8 cellular contexts compared by ENCODE assay signal in the genomic region with DNA sequence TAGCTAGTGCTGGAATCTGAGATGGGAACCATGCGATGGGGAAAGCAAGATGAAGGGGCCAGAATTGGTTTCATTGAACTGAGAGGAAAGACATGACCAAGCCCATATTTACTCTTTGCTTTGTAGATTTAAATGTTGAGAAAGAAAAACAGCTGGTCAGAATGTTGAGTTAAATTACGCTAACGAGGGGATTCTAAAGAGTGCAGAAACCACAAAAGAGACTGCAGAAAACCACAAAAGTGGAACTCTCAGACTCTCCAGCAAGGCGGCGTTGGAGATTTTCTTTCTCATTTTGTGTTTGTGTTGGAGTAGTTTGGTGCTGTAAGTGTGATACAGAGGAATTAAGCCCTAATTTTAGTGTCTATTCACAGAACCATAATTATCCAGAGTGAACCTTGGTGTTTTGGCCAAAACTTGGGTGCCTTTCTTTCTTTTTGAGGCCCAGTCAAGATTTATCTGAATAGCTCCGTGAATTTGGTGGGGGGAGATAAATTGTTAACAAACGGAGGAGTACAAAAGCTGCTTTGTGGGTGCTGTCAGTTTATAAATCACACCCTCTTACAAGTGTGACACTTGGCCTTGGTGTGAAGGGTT. TPM values are rescaled to one million over a fixed set of nuclear protein-coding genes. Genes with fewer than 3 reads are reported as not detected.
DNase-seq lines count a peak whose midpoint lies in the region; ATAC-seq and TF ChIP-seq lines count a peak whose summit lies in the region.

No MANE protein-coding gene starts in this region.

- TF ChIP-seq CTCF in left ventricle myocardium inferior (IDR thresholded peaks at IDR 0.05; ENCODE audit: borderline replicate concordance) = no peak
- no peak for TF ChIP-seq CTCF in lung (IDR thresholded peaks at IDR 0.05; ENCODE audit: control extremely low read depth, extremely low read depth)

- ATAC-seq in Right ventricle myocardium inferior (no peak), lung (ENCODE audit: insufficient read depth, low FRiP score) (no peak), HG02763 (IDR thresholded peaks at IDR 0.05; ENCODE audit: unreplicated experiment) (no peak), GM18868 (IDR thresholded peaks at IDR 0.05; ENCODE audit: unreplicated experiment) (no peak)
- ATAC-seq in activated naive CD4-positive, alpha-beta T cell treated with anti-CD3 and anti-CD28 coated beads, Interleukin-2, amount 50 U/mL, for 72 hours = peak; percentile 43 to 47

- H3K36me3 Mint-ChIP-seq in activated naive CD4-positive, alpha-beta T cell treated with anti-CD3 and anti-CD28 coated beads, Interleukin-2, amount 50 U/mL, for 72 hours = peaks cover 33 to 48% of the 10 kb centered on the region in 2 donors

- H3K27me3 ChIP-seq in left ventricle myocardium inferior (ENCODE audit: low read depth) (no peaks in the 10 kb centered on the region), lung (ENCODE audit: control insufficient read depth, insufficient read depth) (no peaks in the 10 kb centered on the region)

- DNase-seq in left ventricle myocardium inferior (no peak), Right ventricle myocardium inferior (ENCODE audit: missing footprints) (no peak), lung (ENCODE audit: low spot score) (no peak), NCI-H82 (lab: John Stamatoyannopoulos, UW) (no peak), SHP77 (lab: John Stamatoyannopoulos, UW) (no peak)
- peak in 1 of 2 donors; percentile 32 for DNase-seq in activated naive CD4-positive, alpha-beta T cell treated with anti-CD3 and anti-CD28 coated beads, Interleukin-2, amount 50 U/mL, for 72 hours (ENCODE audit: low spot score in 2 of 2)

- no peaks in the 10 kb centered on the region for H3K9me3 ChIP-seq in left ventricle myocardium inferior (replicated peaks)
- no peaks in the 10 kb centered on the region for H3K9me3 ChIP-seq in lung (ENCODE audit: control insufficient read depth in 2 of 2, insufficient read depth in 1 of 2, low read length in 1 of 2)

- 24 to 35% methylated on average over 7 of the region's 7 CpGs for WGBS in lung, 2 donors

- intact Hi-C loops in left ventricle myocardium inferior (cut with micrococcal nuclease) = loop anchor here (10.0 kb wide), 1 partner anchor 58 kb away; no protein-coding TSS in a partner anchor
- intact Hi-C loops in Right ventricle myocardium inferior (cut with DNase I) = loop anchor here (5.0 kb wide), 1 partner anchor 35 kb away; no protein-coding TSS in a partner anchor

- H3K36me3 ChIP-seq in left ventricle myocardium inferior = peaks cover 30% of the 10 kb centered on the region
- peaks cover 10 to 21% of the 10 kb centered on the region in 2 donors for H3K36me3 ChIP-seq in lung (ENCODE audit: control insufficient read depth in 2 of 2, insufficient read depth in 2 of 2, low read length in 2 of 2)

- H3K4me1 ChIP-seq in left ventricle myocardium inferior = peaks cover 57% of the 10 kb centered on the region
- H3K4me1 ChIP-seq in lung (ENCODE audit: control insufficient read depth in 2 of 2, insufficient read depth in 2 of 2, low read length in 2 of 2) = peaks cover 8 to 20% of the 10 kb centered on the region in 2 donors

- H3K27ac ChIP-seq in left ventricle myocardium inferior (replicated peaks) = peak overlapping the region; percentile 93
- peak overlapping the region; percentile 58 to 75 for H3K27ac ChIP-seq in lung (ENCODE audit: low read depth in 1 of 2, low read length in 1 of 2)

- H3K4me3 ChIP-seq in left ventricle myocardium inferior (peak overlapping the region; percentile 31), lung (no peak overlapping the region)

- H3K9me3 Mint-ChIP-seq in activated naive CD4-positive, alpha-beta T cell treated with anti-CD3 and anti-CD28 coated beads, Interleukin-2, amount 50 U/mL, for 72 hours = peaks cover 0 to 5% of the 10 kb centered on the region in 2 donors

- peak overlapping the region; percentile 47 to 77 for H3K27ac Mint-ChIP-seq in activated naive CD4-positive, alpha-beta T cell treated with anti-CD3 and anti-CD28 coated beads, Interleukin-2, amount 50 U/mL, for 72 hours

RNA-seq across cellular contexts. Expression of a gene that starts 26.3 kb away (rescaled TPM):
- total RNA-seq in left ventricle myocardium inferior (42.5 TPM), Right ventricle myocardium inferior (45.1 TPM), lung (10 to 100 TPM; 55.9 TPM)
- total RNA-seq in activated naive CD4-positive, alpha-beta T cell treated with anti-CD3 and anti-CD28 coated beads, Interleukin-2, amount 50 U/mL, for 72 hours = 100 to 1,000 TPM; 121 to 178 TPM
- 10 to 100 TPM; 28.6 to 58.1 TPM for polyA plus RNA-seq in lung

RNA-seq across cellular contexts. Expression of a gene that starts 43.4 kb away (rescaled TPM):
- total RNA-seq in left ventricle myocardium inferior (22.1 TPM), Right ventricle myocardium inferior (20.5 TPM), lung (10 to 100 TPM; 19.4 to 51.6 TPM)
- total RNA-seq in activated naive CD4-positive, alpha-beta T cell treated with anti-CD3 and anti-CD28 coated beads, Interleukin-2, amount 50 U/mL, for 72 hours = 100 to 1,000 TPM in 1 of 2 donors, 10 to 100 TPM in 1; 49.8 to 112 TPM
- polyA plus RNA-seq in lung = 10 to 100 TPM; 12.2 to 13.1 TPM

Comparison
In these comparisons a context has a peak if more than half of its experiments do, and no peak if none do; other contexts are left out.
1. ATAC-seq: peak in activated naive CD4-positive, alpha-beta T cell treated with anti-CD3 and anti-CD28 coated beads, Interleukin-2, amount 50 U/mL, for 72 hours (2 of 2); none in Right ventricle myocardium inferior (single experiment), lung (single experiment), HG02763 (single experiment) and GM18868 (single experiment).